Comparison of ENCODE assay signal across 20 cellular contexts in genomic region chr6:144816936-144817335, GRCh38.
A peak's percentile ranks its signal among the peaks of the same experiment; 100 is the strongest.
DNase-seq lines count a peak whose midpoint lies in the region; ATAC-seq, FAIRE-seq and TF ChIP-seq lines count a peak whose summit lies in the region.
"Had no signal": no experiment of that assay in that cellular context is flagged by ENCODE, and none has a peak within 500 bp of the region (broad histone marks: within the 10 kb centered on the region; RNA-seq: fewer than 3 reads in every experiment).

No MANE protein-coding gene starts in this region.

- no peaks in the 10 kb centered on the region for H3K9me3 ChIP-seq in HepG2 (ENCODE audit: low read length)
- no peaks in the 10 kb centered on the region for H3K9me3 ChIP-seq in right lobe of liver
- no peaks in the 10 kb centered on the region for H3K9me3 ChIP-seq in small intestine (ENCODE audit: control insufficient read depth, low read depth)
- H3K9me3 ChIP-seq: A549 had no signal

- H3K27me3 ChIP-seq in HepG2 (ENCODE audit: control insufficient read depth in 1 of 2, insufficient read depth in 2 of 2, low read length in 2 of 2) (no peaks in the 10 kb centered on the region), right lobe of liver (no peaks in the 10 kb centered on the region), small intestine (ENCODE audit: control insufficient read depth in 2 of 2, insufficient read depth in 2 of 2, low read length in 2 of 2) (no peaks in the 10 kb centered on the region)

- ATAC-seq in HepG2 (no peak), right lobe of liver (no peak)
- no peak for ATAC-seq in central memory CD8-positive, alpha-beta T cell (replicated peaks; ENCODE audit: extremely low read depth, poor library complexity, severe bottlenecking)
- ATAC-seq: A549, GM23338, HCT116 had no signal

- H3K9ac ChIP-seq in HepG2 (ENCODE audit: insufficient read depth, low read depth, low read length) = no peak overlapping the region

- no TSS peak for BruUV-seq in HepG2 (replicated peaks; lab: Mats Ljungman, UMichigan)

- H3K4me3 Mint-ChIP-seq in central memory CD8-positive, alpha-beta T cell = no peak overlapping the region
- H3K4me3 Mint-ChIP-seq: CD4-positive, alpha-beta T cell; GM23338 had no signal

- no peak for TF ChIP-seq CTCF in HepG2 (CRISPR knock-in tag; IDR thresholded peaks at IDR 0.05)
- no peak for TF ChIP-seq CTCF in right lobe of liver (IDR thresholded peaks at IDR 0.05)

- intact Hi-C loops in HepG2 (cut with micrococcal nuclease; ENCODE audit: unreplicated experiment) = no loop called here
- intact Hi-C loops in right lobe of liver (cut with DNase I) = no loop called here

- H3K27ac ChIP-seq in HepG2 (ENCODE audit: extremely low read length, insufficient read depth, low read length) = no peak overlapping the region
- no peak overlapping the region for H3K27ac ChIP-seq in right lobe of liver
- no peak overlapping the region for H3K27ac ChIP-seq in small intestine (ENCODE audit: low read depth in 1 of 2, low read length in 1 of 2)
- H3K27ac ChIP-seq: 22Rv1, A549, C4-2B had no signal

- H3K79me2 ChIP-seq in HepG2 (ENCODE audit: insufficient read depth, low read length) = no peaks in the 10 kb centered on the region

- H3K4me3 ChIP-seq in HepG2 (replicated peaks in 1 of 3; ENCODE audit: insufficient read depth in 1 of 3, low read depth in 2 of 3, low read length in 3 of 3) = no peak overlapping the region
- no peak overlapping the region for H3K4me3 ChIP-seq in right lobe of liver
- H3K4me3 ChIP-seq in small intestine (ENCODE audit: low read depth in 1 of 2, low read length in 2 of 2) = no peak overlapping the region
- H3K4me3 ChIP-seq: A549, GM23338 had no signal

- H3K9me3 Mint-ChIP-seq in central memory CD8-positive, alpha-beta T cell = no peaks in the 10 kb centered on the region
- H3K9me3 Mint-ChIP-seq: CD4-positive, alpha-beta T cell; GM23338 had no signal

- peaks cover 6% of the 10 kb centered on the region; the same call in 1 of the 2 replicates for H3K4me1 ChIP-seq in HepG2 (ENCODE audit: insufficient read depth, low read length)
- H3K4me1 ChIP-seq in right lobe of liver = no peaks in the 10 kb centered on the region
- no peaks in the 10 kb centered on the region for H3K4me1 ChIP-seq in small intestine (ENCODE audit: control insufficient read depth in 2 of 2, insufficient read depth in 1 of 2, low read depth in 1 of 2, low read length in 1 of 2)
- H3K4me1 ChIP-seq: A549 had no signal

- no peaks in the 10 kb centered on the region for H4K20me1 ChIP-seq in HepG2 (ENCODE audit: insufficient read depth, low read length)

- TF ChIP-seq EP300 in HepG2 (IDR thresholded peaks at IDR 0.05; ENCODE audit: low read depth in 2 of 2, low read length in 2 of 2) (no peak), HepG2 (CRISPR knock-in tag; IDR thresholded peaks at IDR 0.05; ENCODE audit: borderline replicate concordance) (no peak)

- peak; percentile 17 for DNase-seq in HepG2 (ENCODE audit: low spot score)
- DNase-seq in right lobe of liver = no peak
- DNase-seq in NCI-H82 (lab: John Stamatoyannopoulos, UW) = peak; percentile 82
- no peak for DNase-seq in central memory CD8-positive, alpha-beta T cell (ENCODE audit: low spot score in 2 of 2)
- no peak for DNase-seq in small intestine
- DNase-seq in DMS53 treated with DMSO at 0.1 percent for 48 hours (lab: John Stamatoyannopoulos, UW; ENCODE audit: unreplicated experiment) = no peak
- no peak for DNase-seq in DMS53 (lab: John Stamatoyannopoulos, UW)
- DNase-seq in frontal cortex (ENCODE audit: low spot score in 2 of 2) = no peak
- DNase-seq: AML-193; CD4-positive, alpha-beta T cell; DMS153; DND-41; EL; H7 had no signal

- in situ Hi-C loops in HepG2 (cut with HindIII; ENCODE audit: extremely low pct_ligation_motif_present, low pct_unique_long_range_greater_than_20kb) = no loop called here

- H3K36me3 Mint-ChIP-seq in central memory CD8-positive, alpha-beta T cell (ENCODE audit: insufficient read depth) = peaks cover 32% of the 10 kb centered on the region

- CTCF ChIA-PET in HepG2 (lab: Yijun Ruan, JAX; ENCODE audit: low intra/inter-chr PET ratio, low total read pairs) = no interaction called here

- H3K27me3 Mint-ChIP-seq in central memory CD8-positive, alpha-beta T cell = no peaks in the 10 kb centered on the region
- H3K27me3 Mint-ChIP-seq: CD4-positive, alpha-beta T cell had no signal

- H3K4me1 Mint-ChIP-seq in central memory CD8-positive, alpha-beta T cell = peaks cover 46% of the 10 kb centered on the region

- no peak for TF ChIP-seq RAD21 in HepG2 (CRISPR knock-in tag; IDR thresholded peaks at IDR 0.05)

- 80% methylated on average over 1 of the region's 1 CpG for whole genome bisulfite sequencing in HepG2 (ENCODE audit: low lambda C conversion rate)
- 83% methylated on average over 1 of the region's 1 CpG for WGBS in right lobe of liver (ENCODE audit: insufficient coverage, low coverage, low lambda C conversion rate, missing lambda C conversion rate)
- 68 to 94% (median 83%) methylated on average over 1 of the region's 1 CpG for WGBS in small intestine, 3 donors

- POLR2A ChIA-PET in HepG2 (lab: Yijun Ruan, JAX) = no interaction called here

- H3K36me3 ChIP-seq in HepG2 (replicated peaks in 1 of 2; ENCODE audit: control insufficient read depth in 1 of 2, insufficient read depth in 2 of 2, low read length in 2 of 2) (peaks cover 9 to 25% of the 10 kb centered on the region in 2 experiments), right lobe of liver (no peaks in the 10 kb centered on the region), small intestine (ENCODE audit: control insufficient read depth in 2 of 2, insufficient read depth in 2 of 2, low read length in 2 of 2) (no peaks in the 10 kb centered on the region)

- FAIRE-seq in HepG2 (lab: Jason Lieb, UNC) = no peak
- FAIRE-seq in small intestine (lab: Jason Lieb, UNC) = peak; percentile 47
- no peak for FAIRE-seq in frontal cortex (lab: Jason Lieb, UNC)
- FAIRE-seq: A549, GM12891 had no signal

- no peak overlapping the region for H3K4me2 ChIP-seq in HepG2 (ENCODE audit: low read depth, low read length)
- H3K4me2 ChIP-seq: A549, GM23338 had no signal

- H2AFZ ChIP-seq in HepG2 (ENCODE audit: low read length) = no peak overlapping the region
- H2AFZ ChIP-seq: GM23338 had no signal

- H3K27ac Mint-ChIP-seq in central memory CD8-positive, alpha-beta T cell (ENCODE audit: low read depth) = peak overlapping the region; percentile 35
- H3K27ac Mint-ChIP-seq: CD4-positive, alpha-beta T cell; GM23338 had no signal

- TF ChIP-seq POLR2A in HepG2 (IDR thresholded peaks at IDR 0.05; ENCODE audit: insufficient read depth in 1 of 2, low read depth in 2 of 2, low read length in 2 of 2) = no peak
- no peak for TF ChIP-seq POLR2A in right lobe of liver (IDR thresholded peaks at IDR 0.05)

TF ChIP-seq in HepG2, 621 proteins besides CTCF, POLR2A, EP300 and RAD21:
- TF ChIP-seq HNF4A (CRISPR knock-in tag; IDR thresholded peaks at IDR 0.05) (peak; percentile 23; the same call in 1 of the 2 replicates), U2AF2 (IDR thresholded peaks at IDR 0.05; ENCODE audit: low read depth, low read length) (no peak), HIC2 (CRISPR knock-in tag; IDR thresholded peaks at IDR 0.05; ENCODE audit: low read depth) (no peak)
TF ChIP-seq in HepG2: peak in this region for 1.

Comparison
In these comparisons a context has a peak if more than half of its experiments do, and no peak if none do; other contexts are left out.
1. DNase-seq: peak in HepG2 (single experiment) and NCI-H82 (single experiment); none in right lobe of liver (0 of 3), central memory CD8-positive, alpha-beta T cell (0 of 2), small intestine (single experiment), DMS53 treated with DMSO at 0.1 percent for 48 hours (single experiment), DMS53 (single experiment) and frontal cortex (0 of 2).